24 cellular contexts compared by ENCODE assay signal in the genomic region with DNA sequence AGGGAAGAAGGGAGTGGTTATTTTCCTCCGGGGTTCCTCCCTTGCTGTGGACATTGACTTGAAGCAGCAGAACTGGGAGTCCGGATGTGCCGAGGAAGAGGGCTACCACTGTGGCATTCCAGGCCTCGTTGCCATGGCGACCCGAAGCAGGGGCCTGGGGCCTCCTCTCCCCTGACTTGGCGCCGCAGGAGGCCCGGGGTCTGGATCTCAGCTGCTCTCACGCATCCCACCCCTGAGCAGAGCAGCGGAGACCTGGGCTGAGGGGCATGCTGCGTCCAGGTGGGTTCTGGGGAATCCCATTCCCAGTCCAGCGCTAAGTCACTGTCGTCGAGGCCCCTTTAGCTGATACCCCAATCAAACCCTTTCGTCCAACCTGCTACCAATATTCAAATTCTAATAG.
DNase-seq lines count a peak whose midpoint lies in the region; ATAC-seq and TF ChIP-seq lines count a peak whose summit lies in the region.
"Had no signal": no experiment of that assay in that cellular context is flagged by ENCODE, and none has a peak within 500 bp of the region (broad histone marks: within the 10 kb centered on the region; RNA-seq: fewer than 3 reads in every experiment).

No MANE protein-coding gene starts in this region.

- H3K4me1 Mint-ChIP-seq in nephron progenitor cell = peaks cover 54% of the 10 kb centered on the region
- H3K4me1 Mint-ChIP-seq in activated CD8-positive, alpha-beta T cell treated with anti-CD3 and anti-CD28 coated beads for 36 hours (ENCODE audit: low read depth) = no peaks in the 10 kb centered on the region

- TF ChIP-seq CTCF in SK-N-SH (IDR thresholded peaks at IDR 0.05) (no peak), nephron progenitor cell (IDR thresholded peaks at IDR 0.05) (no peak)
- no peak for TF ChIP-seq CTCF in activated CD8-positive, alpha-beta T cell treated with anti-CD3 and anti-CD28 coated beads for 36 hours (IDR thresholded peaks at IDR 0.05)

- H3K4me3 Mint-ChIP-seq in nephron progenitor cell = peak overlapping the region; percentile 36
- H3K4me3 Mint-ChIP-seq in activated CD8-positive, alpha-beta T cell treated with anti-CD3 and anti-CD28 coated beads for 36 hours = no peak overlapping the region
- H3K4me3 Mint-ChIP-seq: activated T-cell treated with anti-CD3 and anti-CD28 coated beads, Interleukin-2, amount 50 U/mL, for 24 hours; effector memory CD8-positive, alpha-beta T cell; type B pancreatic cell had no signal

- no peak for ATAC-seq in SK-N-SH treated with all-trans-retinoic acid at 6 μM for 48 hours
- ATAC-seq in HG02763 (IDR thresholded peaks at IDR 0.05; ENCODE audit: unreplicated experiment) = no peak
- no peak for ATAC-seq in activated CD8-positive, alpha-beta T cell treated with anti-CD3 and anti-CD28 coated beads for 36 hours
- ATAC-seq: activated CD4-positive, CD25-positive, alpha-beta regulatory T cell treated with anti-CD3 and anti-CD28 coated beads, Interleukin-2, amount 50 U/mL, for 24 hours; effector memory CD8-positive, alpha-beta T cell had no signal

- no peaks in the 10 kb centered on the region for H3K79me2 ChIP-seq in SK-N-SH (ENCODE audit: insufficient read depth)

- peaks cover 8% of the 10 kb centered on the region for H3K36me3 Mint-ChIP-seq in nephron progenitor cell (ENCODE audit: low read depth)
- no peaks in the 10 kb centered on the region for H3K36me3 Mint-ChIP-seq in activated CD8-positive, alpha-beta T cell treated with anti-CD3 and anti-CD28 coated beads for 36 hours (ENCODE audit: low read depth)

- H2AFZ ChIP-seq in SK-N-SH (ENCODE audit: low read depth) = no peak overlapping the region

- no peak for TF ChIP-seq RAD21 in SK-N-SH (IDR thresholded peaks at IDR 0.05; ENCODE audit: low read length)

- H3K27ac Mint-ChIP-seq in nephron progenitor cell = peak overlapping the region; percentile 60
- no peak overlapping the region for H3K27ac Mint-ChIP-seq in activated CD8-positive, alpha-beta T cell treated with anti-CD3 and anti-CD28 coated beads for 36 hours
- H3K27ac Mint-ChIP-seq: activated T-cell treated with anti-CD3 and anti-CD28 coated beads, Interleukin-2, amount 50 U/mL, for 24 hours; effector memory CD8-positive, alpha-beta T cell; type B pancreatic cell had no signal

- peaks cover 8% of the 10 kb centered on the region for H3K9me3 Mint-ChIP-seq in nephron progenitor cell
- H3K9me3 Mint-ChIP-seq in activated CD8-positive, alpha-beta T cell treated with anti-CD3 and anti-CD28 coated beads for 36 hours = no peaks in the 10 kb centered on the region
- H3K9me3 Mint-ChIP-seq: activated T-cell treated with anti-CD3 and anti-CD28 coated beads, Interleukin-2, amount 50 U/mL, for 24 hours; effector memory CD8-positive, alpha-beta T cell had no signal

- H3K9me2 ChIP-seq in SK-N-SH = no peaks in the 10 kb centered on the region

- 90% methylated on average over 12 of the region's 16 CpGs for WGBS in SK-N-SH (ENCODE audit: low lambda C conversion rate)

- H3K9ac ChIP-seq in SK-N-SH (no peak overlapping the region), iPS-15b (ENCODE audit: low read depth, low read length) (no peak overlapping the region)

- POLR2A ChIA-PET in SK-N-SH (lab: Yijun Ruan, JAX) = no interaction called here
- POLR2A ChIA-PET in activated CD8-positive, alpha-beta T cell treated with anti-CD3 and anti-CD28 coated beads for 36 hours (lab: Charles Lee) = no interaction called here

- no peak for TF ChIP-seq EP300 in SK-N-SH (IDR thresholded peaks at IDR 0.05; ENCODE audit: borderline replicate concordance in 1 of 2, low read depth in 1 of 2, low read length in 1 of 2)

- H3K9me3 ChIP-seq in SK-N-SH = no peaks in the 10 kb centered on the region
- no peaks in the 10 kb centered on the region for H3K9me3 ChIP-seq in iPS-15b (ENCODE audit: control insufficient read depth, insufficient read depth, low read length)
- H3K9me3 ChIP-seq: BE2C, left ventricle myocardium inferior, MG63, right atrium auricular region, stomach had no signal

- H3K27ac ChIP-seq in SK-N-SH (ENCODE audit: low read depth in 2 of 2, low read length in 1 of 2) = no peak overlapping the region
- H3K27ac ChIP-seq: brain microvascular endothelial cell, left ventricle myocardium inferior, right atrium auricular region, stomach had no signal

- H3K4me2 ChIP-seq in SK-N-SH = no peak overlapping the region

- intact Hi-C loops in activated CD8-positive, alpha-beta T cell treated with anti-CD3 and anti-CD28 coated beads for 36 hours (cut with micrococcal nuclease) = no loop called here

- DNase-seq in SK-N-SH (peak; percentile 32), nephron progenitor cell (peak; percentile 82), GF-D8 (lab: John Stamatoyannopoulos, UW) (no peak), NAMALWA (ENCODE audit: low spot score) (no peak)
- no peak for DNase-seq in activated CD8-positive, alpha-beta T cell treated with anti-CD3 and anti-CD28 coated beads for 36 hours
- DNase-seq: activated CD8-positive, alpha-beta memory T cell treated with anti-CD3 and anti-CD28 coated beads for 24 hours; activated T-cell treated with anti-CD3 and anti-CD28 coated beads, Interleukin-2, amount 50 U/mL, for 24 hours; BE2C; brain microvascular endothelial cell; DMS79; effector memory CD8-positive, alpha-beta T cell; left ventricle myocardium inferior; MG63; NCI-H526 treated with DMSO at 0.1 percent for 48 hours; occipital lobe; RPMI8226; stomach; SW 1271 had no signal

- H3F3A ChIP-seq in SK-N-SH (replicated peaks; ENCODE audit: insufficient read depth) = peaks cover 4% of the 10 kb centered on the region

- H4K20me1 ChIP-seq in SK-N-SH (ENCODE audit: insufficient read depth) = no peaks in the 10 kb centered on the region

- peaks cover 0 to 6% of the 10 kb centered on the region in 2 experiments for H3K36me3 ChIP-seq in SK-N-SH (replicated peaks in 1 of 2; ENCODE audit: control insufficient read depth in 1 of 2, insufficient read depth in 2 of 2, low read length in 1 of 2)
- H3K36me3 ChIP-seq in iPS-15b (ENCODE audit: control insufficient read depth, insufficient read depth, low read length) = no peaks in the 10 kb centered on the region
- H3K36me3 ChIP-seq: BE2C, brain microvascular endothelial cell, left ventricle myocardium inferior, MG63, right atrium auricular region had no signal

- no peaks in the 10 kb centered on the region for H3K27me3 Mint-ChIP-seq in nephron progenitor cell (ENCODE audit: low read depth, poor library complexity)
- H3K27me3 Mint-ChIP-seq in activated CD8-positive, alpha-beta T cell treated with anti-CD3 and anti-CD28 coated beads for 36 hours = peaks cover 4% of the 10 kb centered on the region
- H3K27me3 Mint-ChIP-seq: type B pancreatic cell had no signal

- H3K4me1 ChIP-seq in SK-N-SH (ENCODE audit: control insufficient read depth in 1 of 2, insufficient read depth in 2 of 2, low read depth in 1 of 2, low read length in 1 of 2) = no peaks in the 10 kb centered on the region
- H3K4me1 ChIP-seq in iPS-15b (ENCODE audit: control insufficient read depth, insufficient read depth, low read length) = peaks cover 22% of the 10 kb centered on the region
- H3K4me1 ChIP-seq: BE2C, left ventricle myocardium inferior, right atrium auricular region, stomach had no signal

- H3K4me3 ChIP-seq in SK-N-SH (ENCODE audit: low read depth in 2 of 2, low read length in 1 of 2) = no peak overlapping the region
- H3K4me3 ChIP-seq in iPS-15b (ENCODE audit: low read depth, low read length) = peak overlapping the region; percentile 5
- H3K4me3 ChIP-seq: left ventricle myocardium inferior, MG63, right atrium auricular region, stomach had no signal

- CTCF ChIA-PET in SK-N-SH (lab: Yijun Ruan, JAX) = no interaction called here
- CTCF ChIA-PET in activated CD8-positive, alpha-beta T cell treated with anti-CD3 and anti-CD28 coated beads for 36 hours (lab: Charles Lee) = no interaction called here

- H3K27me3 ChIP-seq in SK-N-SH (ENCODE audit: insufficient read depth) = no peaks in the 10 kb centered on the region
- no peaks in the 10 kb centered on the region for H3K27me3 ChIP-seq in iPS-15b (ENCODE audit: control insufficient read depth, insufficient read depth, low read length)
- H3K27me3 ChIP-seq: BE2C, brain microvascular endothelial cell, MG63, right atrium auricular region, stomach had no signal

TF ChIP-seq in SK-N-SH, 30 proteins besides CTCF, POLR2A, EP300 and RAD21:
- no peak for TF ChIP-seq FOXM1 (IDR thresholded peaks at IDR 0.05; ENCODE audit: low read depth)
- no peak for TF ChIP-seq ELF1 (IDR thresholded peaks at IDR 0.05)

TF ChIP-seq in SK-N-SH treated with all-trans-retinoic acid at 6 μM for 48 hours, 23 proteins besides CTCF, POLR2A, EP300 and RAD21 (continues in another document):
- no peak for TF ChIP-seq ISL1 (CRISPR knock-in tag; IDR thresholded peaks at IDR 0.05)
- TF ChIP-seq ARNTL (CRISPR knock-in tag; IDR thresholded peaks at IDR 0.05; ENCODE audit: borderline replicate concordance, low read depth) = no peak
- TF ChIP-seq ZFP30 (CRISPR knock-in tag; IDR thresholded peaks at IDR 0.05) = no peak
- TF ChIP-seq ZC3H10 (CRISPR knock-in tag; IDR thresholded peaks at IDR 0.05) = no peak
- TF ChIP-seq PPARA (CRISPR knock-in tag; IDR thresholded peaks at IDR 0.05; ENCODE audit: borderline replicate concordance) = no peak
- TF ChIP-seq ZNF8 (CRISPR knock-in tag; IDR thresholded peaks at IDR 0.05) = no peak
- TF ChIP-seq ESRRG (CRISPR knock-in tag; IDR thresholded peaks at IDR 0.05) = no peak
- no peak for TF ChIP-seq TOX (CRISPR knock-in tag; IDR thresholded peaks at IDR 0.05; ENCODE audit: borderline replicate concordance)
- TF ChIP-seq, protein P1, sequence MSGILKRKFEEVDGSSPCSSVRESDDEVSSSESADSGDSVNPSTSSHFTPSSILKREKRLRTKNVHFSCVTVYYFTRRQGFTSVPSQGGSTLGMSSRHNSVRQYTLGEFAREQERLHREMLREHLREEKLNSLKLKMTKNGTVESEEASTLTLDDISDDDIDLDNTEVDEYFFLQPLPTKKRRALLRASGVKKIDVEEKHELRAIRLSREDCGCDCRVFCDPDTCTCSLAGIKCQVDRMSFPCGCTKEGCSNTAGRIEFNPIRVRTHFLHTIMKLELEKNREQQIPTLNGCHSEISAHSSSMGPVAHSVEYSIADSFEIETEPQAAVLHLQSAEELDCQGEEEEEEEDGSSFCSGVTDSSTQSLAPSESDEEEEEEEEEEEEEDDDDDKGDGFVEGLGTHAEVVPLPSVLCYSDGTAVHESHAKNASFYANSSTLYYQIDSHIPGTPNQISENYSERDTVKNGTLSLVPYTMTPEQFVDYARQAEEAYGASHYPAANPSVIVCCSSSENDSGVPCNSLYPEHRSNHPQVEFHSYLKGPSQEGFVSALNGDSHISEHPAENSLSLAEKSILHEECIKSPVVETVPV (CRISPR knock-in tag; IDR thresholded peaks at IDR 0.05) = no peak

Comparison
In these comparisons a context has a peak if more than half of its experiments do, and no peak if none do; other contexts are left out.
1. DNase-seq: peak in SK-N-SH (single experiment) and nephron progenitor cell (single experiment); none in GF-D8 (single experiment), activated CD8-positive, alpha-beta T cell treated with anti-CD3 and anti-CD28 coated beads for 36 hours (single experiment) and NAMALWA (single experiment).